22 cellular contexts compared by ENCODE assay signal in the genomic region with DNA sequence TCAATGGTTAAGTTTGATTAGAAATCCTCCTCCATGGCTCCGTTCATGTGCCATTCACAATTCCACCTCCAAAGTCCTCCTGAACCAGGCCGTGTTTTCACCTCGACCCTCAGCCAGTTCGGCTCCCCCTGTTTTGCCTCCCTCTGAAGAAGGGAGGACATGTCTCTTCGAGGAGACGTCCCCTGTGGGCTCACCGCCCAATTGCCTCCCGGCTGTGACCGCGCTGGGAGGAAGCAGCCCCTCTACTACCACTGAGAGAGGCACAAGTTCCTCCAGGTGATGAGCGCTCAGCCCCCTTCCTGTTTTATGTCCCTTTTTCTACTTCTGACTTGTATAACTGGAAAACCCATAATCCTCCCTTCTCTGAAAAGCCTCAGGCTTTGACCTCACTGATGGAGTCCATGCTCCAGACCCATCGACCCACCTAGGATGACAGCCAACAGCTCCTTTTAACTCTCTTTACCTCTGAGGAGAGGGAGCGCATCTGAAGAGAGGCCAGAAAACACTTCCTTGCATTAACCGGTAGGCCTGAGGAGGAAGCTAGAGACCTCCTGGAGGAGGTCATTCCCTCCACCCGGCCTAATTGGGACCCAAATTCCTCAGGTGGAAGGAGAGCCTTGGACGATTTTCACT. TPM values are rescaled to one million over a fixed set of nuclear protein-coding genes. Genes with fewer than 3 reads are reported as not detected.
DNase-seq lines count a peak whose midpoint lies in the region; ATAC-seq and TF ChIP-seq lines count a peak whose summit lies in the region.
"Had no signal": no experiment of that assay in that cellular context is flagged by ENCODE, and none has a peak within 500 bp of the region (broad histone marks: within the 10 kb centered on the region; RNA-seq: fewer than 3 reads in every experiment).

No MANE protein-coding gene starts in this region.

- in situ Hi-C loops in transverse colon (cut with MboI; ENCODE audit: low pct_ligation_motif_present in 1 of 4, low pct_unique_long_range_greater_than_20kb in 1 of 4, low sequenced_read_pairs in 3 of 4) = no loop called here

- WGBS in esophagus muscularis mucosa = 89% methylated on average over 16 of the region's 16 CpGs
- 76 to 83% methylated on average over 4 to 16 of the region's 16 CpGs for WGBS in transverse colon (ENCODE audit: low coverage in 1 of 2), 2 donors

- ATAC-seq in activated T-cell treated with anti-CD3 and anti-CD28 coated beads, Interleukin-2, amount 50 U/mL, for 72 hours (replicated peaks in 1 of 2) = no peak
- ATAC-seq in GM21381 (IDR thresholded peaks at IDR 0.05; ENCODE audit: unreplicated experiment) = no peak

- peaks cover 18% of the 10 kb centered on the region for H3K4me1 Mint-ChIP-seq in activated T-cell treated with anti-CD3 and anti-CD28 coated beads, Interleukin-2, amount 50 U/mL, for 24 hours (ENCODE audit: low read depth)
- H3K4me1 Mint-ChIP-seq in activated T-cell treated with anti-CD3 and anti-CD28 coated beads, Interleukin-2, amount 50 U/mL, for 72 hours (ENCODE audit: low read depth) = peaks cover 12% of the 10 kb centered on the region
- H3K4me1 Mint-ChIP-seq in nephron progenitor cell = peaks cover 37% of the 10 kb centered on the region

- H3K27me3 ChIP-seq in esophagus muscularis mucosa (no peaks in the 10 kb centered on the region), transverse colon (no peaks in the 10 kb centered on the region)
- H3K27me3 ChIP-seq: tibial nerve had no signal

- peaks cover 11% of the 10 kb centered on the region for H3K36me3 Mint-ChIP-seq in activated T-cell treated with anti-CD3 and anti-CD28 coated beads, Interleukin-2, amount 50 U/mL, for 24 hours (ENCODE audit: low read depth)
- peaks cover 0 to under 1% of the 10 kb centered on the region in 2 donors for H3K36me3 Mint-ChIP-seq in activated T-cell treated with anti-CD3 and anti-CD28 coated beads, Interleukin-2, amount 50 U/mL, for 72 hours (ENCODE audit: insufficient read depth in 2 of 2)
- peaks cover 22% of the 10 kb centered on the region for H3K36me3 Mint-ChIP-seq in nephron progenitor cell (ENCODE audit: low read depth)

- peak overlapping the region; percentile 11 for H3K27ac Mint-ChIP-seq in activated T-cell treated with anti-CD3 and anti-CD28 coated beads, Interleukin-2, amount 50 U/mL, for 24 hours
- no peak overlapping the region for H3K27ac Mint-ChIP-seq in activated T-cell treated with anti-CD3 and anti-CD28 coated beads, Interleukin-2, amount 50 U/mL, for 72 hours
- peak overlapping the region; percentile 37 for H3K27ac Mint-ChIP-seq in nephron progenitor cell
- H3K27ac Mint-ChIP-seq: activated CD4-positive, alpha-beta memory T cell treated with anti-CD3 and anti-CD28 coated beads, Interleukin-2, amount 10 ng/mL, durations not matched to agents 7 days and 5 days; activated naive CD4-positive, alpha-beta T cell treated with anti-CD3 and anti-CD28 coated beads for 36 hours; B cell had no signal

- H3K27me3 Mint-ChIP-seq in activated T-cell treated with anti-CD3 and anti-CD28 coated beads, Interleukin-2, amount 50 U/mL, for 24 hours = no peaks in the 10 kb centered on the region
- H3K27me3 Mint-ChIP-seq in activated T-cell treated with anti-CD3 and anti-CD28 coated beads, Interleukin-2, amount 50 U/mL, for 72 hours (ENCODE audit: low read depth) = no peaks in the 10 kb centered on the region
- H3K27me3 Mint-ChIP-seq in nephron progenitor cell (ENCODE audit: low read depth, poor library complexity) = peaks cover 4% of the 10 kb centered on the region
- H3K27me3 Mint-ChIP-seq: activated CD4-positive, alpha-beta memory T cell treated with anti-CD3 and anti-CD28 coated beads, Interleukin-2, amount 10 ng/mL, durations not matched to agents 7 days and 5 days; B cell; central memory CD8-positive, alpha-beta T cell had no signal

- peaks cover 2% of the 10 kb centered on the region for H3K9me3 Mint-ChIP-seq in activated T-cell treated with anti-CD3 and anti-CD28 coated beads, Interleukin-2, amount 50 U/mL, for 24 hours
- peaks cover 0 to under 1% of the 10 kb centered on the region in 2 donors for H3K9me3 Mint-ChIP-seq in activated T-cell treated with anti-CD3 and anti-CD28 coated beads, Interleukin-2, amount 50 U/mL, for 72 hours
- peaks cover 7% of the 10 kb centered on the region for H3K9me3 Mint-ChIP-seq in nephron progenitor cell
- H3K9me3 Mint-ChIP-seq: activated naive CD4-positive, alpha-beta T cell treated with anti-CD3 and anti-CD28 coated beads for 36 hours; central memory CD8-positive, alpha-beta T cell had no signal

- no peak for TF ChIP-seq EP300 in esophagus muscularis mucosa (IDR thresholded peaks at IDR 0.05)
- no peak for TF ChIP-seq EP300 in transverse colon (IDR thresholded peaks at IDR 0.05; ENCODE audit: low read depth)

- H3K4me1 ChIP-seq in esophagus muscularis mucosa (peaks cover 7 to 21% (median 14%) of the 10 kb centered on the region in 4 donors), transverse colon (peaks cover 0 to 14% (median 6%) of the 10 kb centered on the region in 4 donors)

- intact Hi-C loops in esophagus muscularis mucosa (cut with DNase I) (no loop called here), transverse colon (cut with DNase I; ENCODE audit: low total_unique reads) (loop anchor here (2.0 kb wide), 1 partner anchor 69 kb away; no protein-coding TSS in a partner anchor)

- H3K4me3 ChIP-seq in esophagus muscularis mucosa (no peak overlapping the region), transverse colon (no peak overlapping the region)
- H3K4me3 ChIP-seq: tibial nerve had no signal

- TF ChIP-seq POLR2A in esophagus muscularis mucosa (IDR thresholded peaks at IDR 0.05; ENCODE audit: low read depth) = no peak
- TF ChIP-seq POLR2A in transverse colon (IDR thresholded peaks at IDR 0.05) = no peak

- H3K9me3 ChIP-seq in esophagus muscularis mucosa = no peaks in the 10 kb centered on the region
- H3K9me3 ChIP-seq in transverse colon = no peaks in the 10 kb centered on the region
- H3K9me3 ChIP-seq: tibial nerve had no signal

- H3K36me3 ChIP-seq in esophagus muscularis mucosa = peaks cover 0 to 4% (median 2%) of the 10 kb centered on the region in 4 donors
- no peaks in the 10 kb centered on the region for H3K36me3 ChIP-seq in transverse colon
- H3K36me3 ChIP-seq: tibial nerve had no signal

- TF ChIP-seq CTCF in esophagus muscularis mucosa (IDR thresholded peaks at IDR 0.05) = no peak
- no peak for TF ChIP-seq CTCF in nephron progenitor cell (IDR thresholded peaks at IDR 0.05)
- no peak for TF ChIP-seq CTCF in transverse colon (IDR thresholded peaks at IDR 0.05)

- H3K27ac ChIP-seq in esophagus muscularis mucosa (replicated peaks in 1 of 4) = no peak overlapping the region
- H3K27ac ChIP-seq in transverse colon = peak overlapping the region; percentile 62 to 81 (median 71)
- H3K27ac ChIP-seq: 22Rv1, tibial nerve had no signal

- DNase-seq in activated T-cell treated with anti-CD3 and anti-CD28 coated beads, Interleukin-2, amount 50 U/mL, for 24 hours = no peak
- no peak for DNase-seq in activated T-cell treated with anti-CD3 and anti-CD28 coated beads, Interleukin-2, amount 50 U/mL, for 72 hours
- DNase-seq in esophagus muscularis mucosa (ENCODE audit: extremely low spot score) = peak; percentile 21
- no peak for DNase-seq in nephron progenitor cell
- DNase-seq in transverse colon = no peak
- DNase-seq in RKO (ENCODE audit: low spot score) = no peak
- DNase-seq in amniotic stem cell (lab: John Stamatoyannopoulos, UW) = no peak
- DNase-seq: activated CD4-positive, alpha-beta memory T cell treated with anti-CD3 and anti-CD28 coated beads, Interleukin-2, amount 10 ng/mL, durations not matched to agents 7 days and 5 days; activated naive CD4-positive, alpha-beta T cell treated with anti-CD3 and anti-CD28 coated beads for 36 hours; anterior cingulate cortex; NCI-H1417; NCI-H2107; NCI-H510A; occipital lobe; RPMI8226; stimulated activated naive CD4-positive, alpha-beta T cell; T-helper 9 cell had no signal

- H3K4me3 Mint-ChIP-seq in activated T-cell treated with anti-CD3 and anti-CD28 coated beads, Interleukin-2, amount 50 U/mL, for 24 hours = no peak overlapping the region
- no peak overlapping the region for H3K4me3 Mint-ChIP-seq in activated T-cell treated with anti-CD3 and anti-CD28 coated beads, Interleukin-2, amount 50 U/mL, for 72 hours
- H3K4me3 Mint-ChIP-seq in nephron progenitor cell = no peak overlapping the region
- H3K4me3 Mint-ChIP-seq: activated CD4-positive, alpha-beta memory T cell treated with anti-CD3 and anti-CD28 coated beads, Interleukin-2, amount 10 ng/mL, durations not matched to agents 7 days and 5 days; activated naive CD4-positive, alpha-beta T cell treated with anti-CD3 and anti-CD28 coated beads for 36 hours; B cell; central memory CD8-positive, alpha-beta T cell had no signal

RNA-seq across cellular contexts. Expression of a gene that starts 4.7 kb away (rescaled TPM):
- total RNA-seq in activated T-cell treated with anti-CD3 and anti-CD28 coated beads, Interleukin-2, amount 50 U/mL, for 72 hours = 1 to 10 TPM; 2.0 to 3.4 TPM
- 1 to 10 TPM; 4.0 to 6.6 (median 5.6) TPM for total RNA-seq in esophagus muscularis mucosa
- total RNA-seq in transverse colon = 10 to 100 TPM in 2 of 4 donors, 1 to 10 TPM in 2; 1.8 to 11.1 (median 9.3) TPM

Comparison
In these comparisons a context has a peak if more than half of its experiments do, and no peak if none do; other contexts are left out.
1. H3K27ac ChIP-seq: peak in transverse colon (4 of 4); none in esophagus muscularis mucosa (0 of 4).